In the genomic region with DNA sequence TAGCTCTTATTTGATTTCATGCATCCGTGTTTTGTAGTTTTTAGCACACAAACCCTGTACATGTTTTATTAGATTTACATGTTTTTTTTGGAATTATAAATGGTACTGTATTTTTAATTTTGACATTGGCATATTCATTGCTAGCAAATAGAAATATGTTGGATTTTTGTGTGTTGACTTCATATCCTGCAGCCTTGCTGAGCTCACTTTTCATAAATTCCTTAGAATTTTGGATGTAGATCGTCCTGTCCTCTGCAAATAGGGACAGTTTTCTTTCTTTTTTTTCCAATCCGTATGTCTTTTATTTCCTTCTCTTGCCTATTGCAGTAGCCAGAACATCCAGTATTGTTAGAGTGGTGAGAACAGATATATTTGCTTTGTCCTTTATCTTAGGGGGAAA, we compare ENCODE assay signal across 21 cellular contexts. TPM values are rescaled to one million over a fixed set of nuclear protein-coding genes. Genes with fewer than 3 reads are reported as not detected.
A peak's percentile ranks its signal among the peaks of the same experiment; 100 is the strongest.
DNase-seq lines count a peak whose midpoint lies in the region; ATAC-seq, FAIRE-seq and TF ChIP-seq lines count a peak whose summit lies in the region.
"Had no signal": no experiment of that assay in that cellular context is flagged by ENCODE, and none has a peak within 500 bp of the region (broad histone marks: within the 10 kb centered on the region; RNA-seq: fewer than 3 reads in every experiment).

No MANE protein-coding gene starts in this region.

- peak; percentile 50 for FAIRE-seq in astrocyte (lab: Jason Lieb, UNC)
- FAIRE-seq: A549, H54, HTR-8/SVneo had no signal

- H3K4me1 Mint-ChIP-seq in astrocyte (ENCODE audit: low read depth, unreplicated experiment): peaks cover 12% of the 10 kb centered on the region
- peaks cover 2% of the 10 kb centered on the region for H3K4me1 Mint-ChIP-seq in stimulated activated naive CD8-positive, alpha-beta T cell treated with anti-CD3 and anti-CD28 coated beads, Interleukin-15, amount 100 ng/mL, for 72 hours
- H3K4me1 Mint-ChIP-seq: CD14-positive monocyte had no signal

- peak overlapping the region; percentile 5 for H3K27ac Mint-ChIP-seq in astrocyte (ENCODE audit: unreplicated experiment)
- no peak overlapping the region for H3K27ac Mint-ChIP-seq in stimulated activated naive CD8-positive, alpha-beta T cell treated with anti-CD3 and anti-CD28 coated beads, Interleukin-15, amount 100 ng/mL, for 72 hours
- H3K27ac Mint-ChIP-seq: CD14-positive monocyte had no signal

- peak; percentile 44 for DNase-seq in AG10803 (ENCODE audit: low read depth)
- DNase-seq in HS-27A (ENCODE audit: low read depth): peak; percentile 70
- DNase-seq in astrocyte (ENCODE audit: low read depth): no peak
- DNase-seq in iris pigment epithelial cell (ENCODE audit: low read depth): peak; percentile 32
- no peak for DNase-seq in Kasumi-1 (lab: John Stamatoyannopoulos, UW)
- DNase-seq in stimulated activated naive CD8-positive, alpha-beta T cell treated with anti-CD3 and anti-CD28 coated beads, Interleukin-15, amount 100 ng/mL, for 72 hours: no peak
- DNase-seq: AML-193, DMS 273 treated with DMSO at 0.1 percent for 48 hours, NCI-H1048, NCI-H146, NCI-H2081 treated with DMSO at 0.1 percent for 48 hours, NCI-H510A treated with DMSO at 0.1 percent for 48 hours, Right ventricle myocardium superior had no signal

- peaks cover 4% of the 10 kb centered on the region for H3K27me3 Mint-ChIP-seq in astrocyte (ENCODE audit: low read depth, unreplicated experiment)
- no peaks in the 10 kb centered on the region for H3K27me3 Mint-ChIP-seq in stimulated activated naive CD8-positive, alpha-beta T cell treated with anti-CD3 and anti-CD28 coated beads, Interleukin-15, amount 100 ng/mL, for 72 hours

- peaks cover 2% of the 10 kb centered on the region for H3K36me3 Mint-ChIP-seq in astrocyte (ENCODE audit: low read depth, unreplicated experiment)
- H3K36me3 Mint-ChIP-seq: CD14-positive monocyte had no signal

- no peak overlapping the region for H2AFZ ChIP-seq in astrocyte (ENCODE audit: low read depth, low read length)

- no peaks in the 10 kb centered on the region for H3K27me3 ChIP-seq in astrocyte (ENCODE audit: insufficient read depth, low read length)

- no peaks in the 10 kb centered on the region for H3K79me2 ChIP-seq in astrocyte (ENCODE audit: insufficient read depth, low read length)

- no peak overlapping the region for H3K4me3 ChIP-seq in AG10803 (ENCODE audit: low read length)
- H3K4me3 ChIP-seq in astrocyte (ENCODE audit: insufficient read depth, low read depth, low read length): no peak overlapping the region
- H3K4me3 ChIP-seq: A549 had no signal

- ATAC-seq in GM19397 (IDR thresholded peaks at IDR 0.05; ENCODE audit: unreplicated experiment): no peak
- ATAC-seq in HG03354 (IDR thresholded peaks at IDR 0.05; ENCODE audit: poor library complexity, severe bottlenecking, unreplicated experiment): no peak
- ATAC-seq in stimulated activated naive CD8-positive, alpha-beta T cell treated with anti-CD3 and anti-CD28 coated beads, Interleukin-15, amount 100 ng/mL, for 72 hours: no peak
- ATAC-seq: A549, Panc1 had no signal

- peaks cover 6% of the 10 kb centered on the region for H3K4me1 ChIP-seq in astrocyte (ENCODE audit: insufficient read depth, low read length)
- H3K4me1 ChIP-seq: A549 had no signal

- peak overlapping the region; percentile 46 for H3K4me2 ChIP-seq in astrocyte (ENCODE audit: low read length)
- H3K4me2 ChIP-seq: A549 had no signal

- peak overlapping the region; percentile 23 for H3K27ac ChIP-seq in astrocyte (ENCODE audit: low read depth, low read length)
- H3K27ac ChIP-seq: A549 had no signal

- H4K20me1 ChIP-seq in astrocyte (ENCODE audit: insufficient read depth, low read length): no peaks in the 10 kb centered on the region

- H3K36me3 ChIP-seq in astrocyte (ENCODE audit: insufficient read depth, low read length): no peaks in the 10 kb centered on the region

- H3K9me3 ChIP-seq in astrocyte (ENCODE audit: insufficient read depth, low read depth, low read length): no peaks in the 10 kb centered on the region

- no peak overlapping the region for H3K4me3 Mint-ChIP-seq in astrocyte (ENCODE audit: unreplicated experiment)
- H3K4me3 Mint-ChIP-seq in stimulated activated naive CD8-positive, alpha-beta T cell treated with anti-CD3 and anti-CD28 coated beads, Interleukin-15, amount 100 ng/mL, for 72 hours: no peak overlapping the region
- H3K4me3 Mint-ChIP-seq: CD14-positive monocyte had no signal

- TF ChIP-seq CTCF in AG10803 (conservative IDR thresholded peaks at IDR 0.05; ENCODE audit: low read length) (no peak), astrocyte (IDR thresholded peaks at IDR 0.05; ENCODE audit: insufficient read depth, low read depth, low read length) (no peak)

- no peak overlapping the region for H3K9ac ChIP-seq in astrocyte (ENCODE audit: low read length)

- H3K9me3 Mint-ChIP-seq in astrocyte (ENCODE audit: unreplicated experiment): peaks cover 40% of the 10 kb centered on the region
- peaks cover 0 to 20% of the 10 kb centered on the region in 2 donors for H3K9me3 Mint-ChIP-seq in stimulated activated naive CD8-positive, alpha-beta T cell treated with anti-CD3 and anti-CD28 coated beads, Interleukin-15, amount 100 ng/mL, for 72 hours

RNA-seq across cellular contexts. Expression of a gene that starts 46.7 kb away (rescaled TPM):
- 0.18 TPM in 1 of 2 replicates, not detected in the other for total RNA-seq in astrocyte
- total RNA-seq: Daoy, Right ventricle myocardium superior had no signal

Comparison
In these comparisons a context has a peak if more than half of its experiments do, and no peak if none do; other contexts are left out.
1. DNase-seq: peak in AG10803 (single experiment), HS-27A (single experiment) and iris pigment epithelial cell (single experiment); none in astrocyte (single experiment), Kasumi-1 (0 of 2) and stimulated activated naive CD8-positive, alpha-beta T cell treated with anti-CD3 and anti-CD28 coated beads, Interleukin-15, amount 100 ng/mL, for 72 hours (0 of 2).